2 cellular contexts compared by ENCODE assay signal in genomic region chr19:19665420-19665948, GRCh38.
TF ChIP-seq lines count a peak whose summit lies in the region.

No MANE protein-coding gene starts in this region.

TF ChIP-seq in HEK293, 187 proteins besides CTCF, POLR2A, EP300 and RAD21:
- TF ChIP-seq ZNF121 (tag by site-specific recombination; IDR thresholded peaks at IDR 0.05): peak; percentile 27; the same call in 1 of the 2 replicates

TF ChIP-seq in K562, 482 proteins besides CTCF, POLR2A, EP300 and RAD21:
- TF ChIP-seq ZNF121 (CRISPR knock-in tag; conservative IDR thresholded peaks at IDR 0.05): peak; percentile 74
